In genomic region chr6:31110825-31111582, GRCh38 we compare ENCODE assay signal across 1 cellular context.
TF ChIP-seq lines count a peak whose summit lies in the region.

No MANE protein-coding gene starts in this region.

TF ChIP-seq in H1, 55 proteins besides CTCF, POLR2A, EP300 and RAD21:
- TF ChIP-seq KDM1A (IDR thresholded peaks at IDR 0.05; ENCODE audit: borderline replicate concordance, low read length) (no peak), CHD7 (IDR thresholded peaks at IDR 0.05; ENCODE audit: insufficient replicate concordance, low read length) (no peak), CBX5 (IDR thresholded peaks at IDR 0.05; ENCODE audit: low read depth, low read length) (no peak), CBX8 (IDR thresholded peaks at IDR 0.05; ENCODE audit: borderline replicate concordance, low read depth, low read length) (no peak), SRF (IDR thresholded peaks at IDR 0.05; ENCODE audit: low read depth, low read length) (no peak), YY1 (IDR thresholded peaks at IDR 0.05; ENCODE audit: low read depth, low read length) (no peak), CTBP2 (IDR thresholded peaks at IDR 0.05; ENCODE audit: borderline replicate concordance, insufficient read depth, insufficient read length, low read length) (no peak), HDAC2 (IDR thresholded peaks at IDR 0.05; ENCODE audit: borderline replicate concordance in 1 of 2, low read depth in 2 of 2, low read length in 2 of 2) (no peak), KDM5A (IDR thresholded peaks at IDR 0.05; ENCODE audit: low read length) (no peak), SP2 (IDR thresholded peaks at IDR 0.05; ENCODE audit: low read length) (no peak), POU5F1 (IDR thresholded peaks at IDR 0.05; ENCODE audit: low read depth, low read length) (no peak), ZNF274 (IDR thresholded peaks at IDR 0.05; ENCODE audit: borderline replicate concordance, extremely low read depth, low read length) (no peak), SUZ12 (IDR thresholded peaks at IDR 0.05; ENCODE audit: low read length) (no peak), RFX5 (IDR thresholded peaks at IDR 0.05; ENCODE audit: borderline replicate concordance, low read depth, low read length) (no peak), POLR2AphosphoS5 (IDR thresholded peaks at IDR 0.05; ENCODE audit: low read depth, low read length) (no peak), RNF2 (IDR thresholded peaks at IDR 0.05; ENCODE audit: borderline replicate concordance, low read depth, low read length, missing control alignments, poor library complexity, severe bottlenecking) (no peak), SP1 (IDR thresholded peaks at IDR 0.05; ENCODE audit: low read depth, low read length) (no peak), GTF2F1 (IDR thresholded peaks at IDR 0.05; ENCODE audit: borderline replicate concordance, low read depth, low read length) (no peak)
